ENCODE assay signal across 17 cellular contexts in the genomic region with DNA sequence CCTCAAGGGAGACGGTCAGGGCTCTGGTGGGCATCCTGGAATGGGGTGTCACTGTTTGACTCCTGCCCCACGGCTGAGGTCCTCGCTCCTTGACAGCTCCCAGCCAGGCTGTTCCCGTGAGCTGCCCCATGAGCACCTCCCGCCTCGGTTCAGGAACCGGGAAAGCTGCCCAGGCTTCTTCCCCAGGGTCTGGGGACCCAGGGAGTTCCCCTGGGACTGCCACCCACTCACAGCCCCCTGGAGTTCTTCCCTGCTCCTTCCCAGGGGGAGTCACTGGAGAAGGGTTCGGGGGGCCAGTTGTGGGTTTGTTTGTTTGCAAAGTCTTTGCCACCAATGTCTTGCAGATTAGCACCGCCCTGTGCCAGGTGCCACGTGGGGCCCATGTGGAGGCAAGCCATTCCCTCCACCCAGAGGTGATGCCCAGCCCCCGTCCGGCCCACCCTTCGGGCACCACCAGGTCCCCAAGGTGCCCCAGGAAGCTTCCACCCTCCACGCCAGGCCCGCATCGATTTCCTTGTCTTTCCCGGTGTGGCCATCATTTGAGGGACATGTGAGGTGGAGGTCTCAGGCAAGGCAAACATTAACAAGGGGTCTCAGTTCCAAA. TPM values are rescaled to one million over a fixed set of nuclear protein-coding genes. Genes with fewer than 3 reads are reported as not detected.
DNase-seq lines count a peak whose midpoint lies in the region; ATAC-seq and TF ChIP-seq lines count a peak whose summit lies in the region.
"Had no signal": no experiment of that assay in that cellular context is flagged by ENCODE, and none has a peak within 500 bp of the region (broad histone marks: within the 10 kb centered on the region; RNA-seq: fewer than 3 reads in every experiment).

No MANE protein-coding gene starts in this region.

- 44 to 64% (median 57%) methylated on average over 10 to 17 of the region's 17 CpGs for WGBS in heart left ventricle, 4 donors

- no peaks in the 10 kb centered on the region for H3K9me3 ChIP-seq in heart left ventricle
- no peaks in the 10 kb centered on the region for H3K9me3 ChIP-seq in osteoblast (ENCODE audit: low read depth, low read length)
- H3K9me3 ChIP-seq in uterus: no peaks in the 10 kb centered on the region
- H3K9me3 ChIP-seq: A549 had no signal

- H3K4me3 ChIP-seq in heart left ventricle (peak overlapping the region; percentile 57 to 88 (median 62)), fibroblast of the aortic adventitia (ENCODE audit: low read depth, low read length) (peak overlapping the region; percentile 69), osteoblast (ENCODE audit: insufficient read depth, low read length) (peak overlapping the region; percentile 81), uterus (peak overlapping the region; percentile 40 to 46)
- H3K4me3 ChIP-seq: A549 had no signal

- H4K20me1 ChIP-seq in osteoblast (ENCODE audit: insufficient read depth, low read length): peaks cover 18% of the 10 kb centered on the region

- intact Hi-C loops in heart left ventricle (cut with DNase I) (loop anchor here in 2 of 10 donors (5.0 kb wide), 1 partner anchor 41 kb away; no protein-coding TSS in a partner anchor), left cardiac atrium (cut with DNase I) (no loop called here), uterus (cut with DNase I; ENCODE audit: low total_unique reads) (no loop called here)

- TF ChIP-seq POLR2A in heart left ventricle (IDR thresholded peaks at IDR 0.05) (no peak), uterus (IDR thresholded peaks at IDR 0.05) (no peak)

- peaks cover 34% of the 10 kb centered on the region for H3K79me2 ChIP-seq in osteoblast (ENCODE audit: insufficient read depth, low read length)

- H3K27ac ChIP-seq in heart left ventricle (peak overlapping the region in 11 of 12 donors; percentile 82 to 98 (median 95)), osteoblast (ENCODE audit: low read depth, low read length) (peak overlapping the region; percentile 87), uterus (no peak overlapping the region)
- H3K27ac ChIP-seq: A549 had no signal

- DNase-seq in heart left ventricle (peak in 2 of 5 donors; percentile 35 to 62), left cardiac atrium (no peak), fibroblast of the aortic adventitia (ENCODE audit: low read depth) (no peak), osteoblast (ENCODE audit: insufficient read length, low spot score, missing footprints) (no peak), uterus (no peak), NCI-H774 (lab: John Stamatoyannopoulos, UW) (no peak), NCI-H2196 treated with DMSO at 0.1 percent for 48 hours (lab: John Stamatoyannopoulos, UW; ENCODE audit: unreplicated experiment) (no peak)
- DNase-seq: activated CD4-positive, CD25-positive, alpha-beta regulatory T cell; activated naive CD4-positive, alpha-beta T cell treated with anti-CD3 and anti-CD28 coated beads, Interleukin-2, amount 50 U/mL, for 16 hours; immature natural killer cell; NCI-H2081; NCI-H748 treated with DMSO at 0.1 percent for 48 hours; RPMI8226; stimulated activated CD4-positive, alpha-beta T cell treated with anti-CD3 and anti-CD28 coated beads, Interleukin-2, amount 100 ng/mL, for 24 hours had no signal

- H3K27me3 ChIP-seq in heart left ventricle (no peaks in the 10 kb centered on the region), osteoblast (ENCODE audit: insufficient read depth, low read length) (no peaks in the 10 kb centered on the region), uterus (no peaks in the 10 kb centered on the region)

- peak overlapping the region; percentile 97 for H2AFZ ChIP-seq in osteoblast (ENCODE audit: low read length)

- H3K36me3 ChIP-seq in heart left ventricle (peaks cover 0 to 21% (median 0%) of the 10 kb centered on the region in 9 donors), osteoblast (ENCODE audit: insufficient read depth, low read length) (peaks cover 13% of the 10 kb centered on the region), uterus (no peaks in the 10 kb centered on the region)

- H3K4me1 ChIP-seq in heart left ventricle (peaks cover 0 to 79% (median 26%) of the 10 kb centered on the region in 12 donors), osteoblast (ENCODE audit: insufficient read depth, low read length) (peaks cover 10% of the 10 kb centered on the region), uterus (no peaks in the 10 kb centered on the region)
- H3K4me1 ChIP-seq: A549 had no signal

- peak overlapping the region; percentile 91 for H3K4me2 ChIP-seq in osteoblast (ENCODE audit: insufficient read depth, low read length)
- H3K4me2 ChIP-seq: A549 had no signal

- ATAC-seq in heart left ventricle (no peak), left cardiac atrium (no peak), HG03097 (IDR thresholded peaks at IDR 0.05; ENCODE audit: low FRiP score, unreplicated experiment) (no peak)

- no peak for TF ChIP-seq CTCF in heart left ventricle (IDR thresholded peaks at IDR 0.05)
- TF ChIP-seq CTCF in fibroblast of the aortic adventitia (IDR thresholded peaks at IDR 0.05; ENCODE audit: insufficient read depth, low read length): no peak
- no peak for TF ChIP-seq CTCF in osteoblast (IDR thresholded peaks at IDR 0.05; ENCODE audit: extremely low read depth, low read depth, low read length)
- no peak for TF ChIP-seq CTCF in uterus (IDR thresholded peaks at IDR 0.05)

RNA-seq across cellular contexts. Expression of gene PLPP7, which starts 1.3 kb away (rescaled TPM):
- 100 to 1,000 TPM in 6 of 9 donors, 10 to 100 TPM in 3; 78.8 to 293 (median 109) TPM for total RNA-seq in heart left ventricle
- polyA plus RNA-seq in heart left ventricle: 100 to 1,000 TPM in 1 of 2 donors, 10 to 100 TPM in 1; 56.1 to 166 TPM
- 100 to 1,000 TPM in 1 of 2 donors, 10 to 100 TPM in 1; 82.7 to 108 TPM for total RNA-seq in left cardiac atrium
- 5.6 and 9.8 TPM in 2 replicates for total RNA-seq in fibroblast of the aortic adventitia (ENCODE audit: low replicate concordance)
- 16.3 and 18.0 TPM in 2 replicates for total RNA-seq in osteoblast
- 10 to 100 TPM in 1 of 4 donors, 1 to 10 TPM in 3; 6.3 to 45.3 (median 8.1) TPM for total RNA-seq in uterus
- total RNA-seq: HT-29 had no signal

RNA-seq across cellular contexts. Expression of gene FAM78A, which starts 14.6 kb away (rescaled TPM):
- total RNA-seq in heart left ventricle (10 to 100 TPM; 24.8 to 36.0 (median 33.4) TPM), left cardiac atrium (10 to 100 TPM; 50.4 to 60.5 TPM), fibroblast of the aortic adventitia (ENCODE audit: low replicate concordance) (0.25 and 0.36 TPM in 2 replicates), osteoblast (0.36 and 0.59 TPM in 2 replicates), uterus (10 to 100 TPM in 1 of 4 donors, 1 to 10 TPM in 2, under 1 TPM in 1; 0.26 to 15.9 (median 3.6) TPM)
- 10 to 100 TPM; 13.6 to 37.9 TPM for polyA plus RNA-seq in heart left ventricle

Comparison
In these comparisons a context has a peak if more than half of its experiments do, and no peak if none do; other contexts are left out.
1. H3K27ac ChIP-seq: peak in heart left ventricle (11 of 12) and osteoblast (single experiment); none in uterus (0 of 2).
2. Peak in every context shown above with its lines, with median percentiles within 50 percentile points of each other: H3K4me3 ChIP-seq.